ENCODE assay signal across 30 cellular contexts in the genomic region with DNA sequence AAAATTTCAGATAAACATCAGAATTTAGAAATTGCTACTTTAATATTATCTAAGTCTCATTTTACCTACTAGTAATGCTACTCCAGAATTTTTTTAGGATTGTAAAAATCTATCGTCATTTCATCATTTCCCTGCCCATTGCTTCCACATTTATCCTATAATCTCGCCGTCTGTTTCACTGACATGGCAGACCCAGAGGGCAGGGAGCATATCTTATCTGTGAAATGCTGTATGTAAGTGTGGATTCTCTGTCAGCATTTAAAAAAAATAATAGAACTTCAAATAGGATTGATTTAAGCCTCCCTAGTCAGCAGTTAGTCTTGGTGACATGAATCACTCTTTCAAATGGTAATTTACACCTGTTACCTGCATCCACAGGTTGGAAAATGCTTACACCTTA.
"Had no signal": no experiment of that assay in that cellular context is flagged by ENCODE, and none has a peak within 500 bp of the region (broad histone marks: within the 10 kb centered on the region; RNA-seq: fewer than 3 reads in every experiment).

No MANE protein-coding gene starts in this region.

- DNase-seq: activated B cell treated with CpG ODN at 0.5 μM for 24 hours; activated CD4-positive, alpha-beta memory T cell treated with anti-CD3 and anti-CD28 coated beads for 36 hours; activated CD4-positive, alpha-beta T cell treated with anti-CD3 and anti-CD28 coated beads for 4 hours; activated CD4-positive, alpha-beta T cell treated with anti-CD3 and anti-CD28 coated beads, Interleukin-2, amount 10 ng/mL, durations not matched to agents 24 days and 14 days; activated CD4-positive, alpha-beta T cell treated with anti-CD3 and anti-CD28 coated beads, Interleukin-2, amount 50 U/mL, for 1 hour; activated CD4-positive, alpha-beta T cell treated with anti-CD3 and anti-CD28 coated beads, Interleukin-2, amount 50 U/mL, for 4 hours; activated CD4-positive, CD25-positive, alpha-beta regulatory T cell treated with anti-CD3 and anti-CD28 coated beads, Interleukin-2, amount 50 U/mL, for 72 hours; activated CD8-positive, alpha-beta memory T cell treated with anti-CD3 and anti-CD28 coated beads, Interleukin-2, amount 50 U/mL, for 4 hours; activated CD8-positive, alpha-beta T cell treated with anti-CD3 and anti-CD28 coated beads for 36 hours; activated effector memory CD4-positive, alpha-beta T cell treated with anti-CD3 and anti-CD28 coated beads, Interleukin-2, amount 50 U/mL, for 16 hours; activated gamma-delta T cell treated with Interleukin-2 at 50 U/mL for 16 hours; activated naive CD4-positive, alpha-beta T cell; activated naive CD4-positive, alpha-beta T cell treated with anti-CD3 and anti-CD28 coated beads for 36 hours; activated naive CD4-positive, alpha-beta T cell treated with anti-CD3 and anti-CD28 coated beads, Interleukin-2, amount 50 U/mL, for 16 hours; activated naive CD8-positive, alpha-beta T cell treated with anti-CD3 and anti-CD28 coated beads for 36 hours; activated T-cell treated with anti-CD3 and anti-CD28 coated beads for 4 hours; activated T-cell treated with anti-CD3 and anti-CD28 coated beads, Interleukin-2, amount 50 U/mL, for 1 hour; activated T-cell treated with anti-CD3 and anti-CD28 coated beads, Interleukin-2, amount 50 U/mL, for 4 hours; activated T-cell treated with anti-CD3 and anti-CD28 coated beads, Interleukin-2, amount 50 U/mL, for 72 hours; adrenal gland; amniotic stem cell; body of pancreas; central memory CD4-positive, alpha-beta T cell; T-helper 2 cell; T-helper 9 cell had no signal

- H3K4me3 ChIP-seq: adrenal gland, body of pancreas, breast epithelium had no signal

- H3K4me1 ChIP-seq: adrenal gland, body of pancreas, breast epithelium had no signal

- H3K27me3 ChIP-seq: adrenal gland, body of pancreas, brain microvascular endothelial cell, breast epithelium had no signal

- H3K27ac ChIP-seq: adrenal gland, body of pancreas, brain microvascular endothelial cell, breast epithelium, VCaP had no signal

- ATAC-seq: activated CD8-positive, alpha-beta T cell treated with anti-CD3 and anti-CD28 coated beads for 36 hours; activated naive CD4-positive, alpha-beta T cell treated with anti-CD3 and anti-CD28 coated beads, Interleukin-2, amount 50 U/mL, for 72 hours; activated T-cell treated with anti-CD3 and anti-CD28 coated beads, Interleukin-2, amount 50 U/mL, for 4 hours; activated T-cell treated with anti-CD3 and anti-CD28 coated beads, Interleukin-2, amount 50 U/mL, for 72 hours; activated T-helper 17 cell treated with anti-CD3 and anti-CD28 coated beads, Interleukin-2, amount 50 U/mL, for 72 hours; body of pancreas had no signal

- H3K9me3 ChIP-seq: adrenal gland, body of pancreas, breast epithelium had no signal

- H3K36me3 ChIP-seq: adrenal gland, brain microvascular endothelial cell, breast epithelium had no signal
